ENCODE assay signal across 19 cellular contexts in the genomic region with DNA sequence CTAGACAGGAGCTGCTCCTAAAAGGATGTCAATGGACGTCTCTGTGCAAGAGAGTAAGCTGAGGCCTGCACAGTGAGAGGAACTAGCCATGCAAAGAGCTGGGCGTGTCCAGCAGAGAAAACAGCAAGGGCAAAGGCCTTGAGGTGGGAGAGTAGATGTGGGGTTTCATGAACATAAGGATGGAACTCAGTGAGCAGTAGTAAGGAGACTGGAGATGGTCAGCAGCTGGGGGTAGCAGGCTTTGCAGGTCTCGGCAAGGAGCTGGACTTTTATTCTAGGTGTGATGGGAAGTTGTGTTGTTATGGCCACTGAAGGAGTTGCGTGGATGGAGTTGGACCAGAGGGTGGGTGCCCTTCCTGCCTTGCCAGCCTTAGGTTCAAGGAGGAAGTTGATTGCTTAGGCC.
DNase-seq lines count a peak whose midpoint lies in the region; ATAC-seq, FAIRE-seq and TF ChIP-seq lines count a peak whose summit lies in the region.
"Had no signal": no experiment of that assay in that cellular context is flagged by ENCODE, and none has a peak within 500 bp of the region (broad histone marks: within the 10 kb centered on the region; RNA-seq: fewer than 3 reads in every experiment).

No MANE protein-coding gene starts in this region.

- H4K20me1 ChIP-seq in astrocyte (ENCODE audit: insufficient read depth, low read length) (no peaks in the 10 kb centered on the region), HepG2 (ENCODE audit: insufficient read depth, low read length) (no peaks in the 10 kb centered on the region)

- H3K4me3 Mint-ChIP-seq in astrocyte (ENCODE audit: unreplicated experiment) = peak overlapping the region; percentile 45
- no peak overlapping the region for H3K4me3 Mint-ChIP-seq in stimulated activated memory B cell treated with anti-CD40 and anti-IgM and Interleukin-4, amounts not matched to agents 10 μg/mL and 1 μg/mL and 100 μg/mL, for 72 hours
- peak overlapping the region in 2 of 8 donors; percentile 6 to 17 for H3K4me3 Mint-ChIP-seq in CD4-positive, alpha-beta memory T cell
- no peak overlapping the region for H3K4me3 Mint-ChIP-seq in activated naive CD8-positive, alpha-beta T cell treated with anti-CD3 and anti-CD28 coated beads, Interleukin-2, amount 50 U/mL, for 24 hours
- H3K4me3 Mint-ChIP-seq: stimulated activated effector memory CD8-positive, alpha-beta T cell treated with anti-CD3 and anti-CD28 coated beads, Interleukin-12 subunit alpha, Interleukin-12 subunit beta, amount 100 ng/mL, for 72 hours had no signal

- WGBS in HepG2 (ENCODE audit: low lambda C conversion rate) = 77% methylated on average over 4 of the region's 4 CpGs

- H3K4me2 ChIP-seq in astrocyte (ENCODE audit: low read length) (no peak overlapping the region), HepG2 (ENCODE audit: low read depth, low read length) (no peak overlapping the region)
- H3K4me2 ChIP-seq: SK-N-SH had no signal

- H3K4me3 ChIP-seq in HL-60 (replicated peaks; ENCODE audit: insufficient read depth, low read length) (no peak overlapping the region), astrocyte (ENCODE audit: insufficient read depth, low read depth, low read length) (no peak overlapping the region), HepG2 (replicated peaks in 1 of 3; ENCODE audit: insufficient read depth in 1 of 3, low read depth in 2 of 3, low read length in 3 of 3) (no peak overlapping the region)
- no peak overlapping the region for H3K4me3 ChIP-seq in CD4-positive, alpha-beta memory T cell (ENCODE audit: low read length in 2 of 2)

- H3K27me3 ChIP-seq in HL-60 (ENCODE audit: insufficient read depth, poor library complexity, severe bottlenecking) (no peaks in the 10 kb centered on the region), astrocyte (ENCODE audit: insufficient read depth, low read length) (no peaks in the 10 kb centered on the region), HepG2 (ENCODE audit: control insufficient read depth in 1 of 2, insufficient read depth in 2 of 2, low read length in 2 of 2) (no peaks in the 10 kb centered on the region)
- peaks cover 20% of the 10 kb centered on the region for H3K27me3 ChIP-seq in CD4-positive, alpha-beta memory T cell (ENCODE audit: insufficient read depth, low read length)
- H3K27me3 ChIP-seq: tibial artery had no signal

- peak overlapping the region; percentile 28 for H3K27ac Mint-ChIP-seq in astrocyte (ENCODE audit: unreplicated experiment)
- peak overlapping the region; percentile 84 for H3K27ac Mint-ChIP-seq in stimulated activated memory B cell treated with anti-CD40 and anti-IgM and Interleukin-4, amounts not matched to agents 10 μg/mL and 1 μg/mL and 100 μg/mL, for 72 hours
- peak overlapping the region in 1 of 7 donors; percentile 81 for H3K27ac Mint-ChIP-seq in CD4-positive, alpha-beta memory T cell
- H3K27ac Mint-ChIP-seq in activated naive CD8-positive, alpha-beta T cell treated with anti-CD3 and anti-CD28 coated beads, Interleukin-2, amount 50 U/mL, for 24 hours = no peak overlapping the region
- H3K27ac Mint-ChIP-seq: stimulated activated effector memory CD8-positive, alpha-beta T cell treated with anti-CD3 and anti-CD28 coated beads, Interleukin-12 subunit alpha, Interleukin-12 subunit beta, amount 100 ng/mL, for 72 hours had no signal

- H3K79me2 ChIP-seq in astrocyte (ENCODE audit: insufficient read depth, low read length) (no peaks in the 10 kb centered on the region), HepG2 (ENCODE audit: insufficient read depth, low read length) (no peaks in the 10 kb centered on the region)

- ATAC-seq in HepG2 = no peak
- ATAC-seq in stimulated activated memory B cell treated with anti-CD40 and anti-IgM and Interleukin-4, amounts not matched to agents 10 μg/mL and 1 μg/mL and 100 μg/mL, for 72 hours = no peak
- ATAC-seq in activated naive CD8-positive, alpha-beta T cell treated with anti-CD3 and anti-CD28 coated beads, Interleukin-2, amount 50 U/mL, for 24 hours = no peak
- ATAC-seq: stimulated activated effector memory CD8-positive, alpha-beta T cell treated with anti-CD3 and anti-CD28 coated beads, Interleukin-12 subunit alpha, Interleukin-12 subunit beta, amount 100 ng/mL, for 72 hours had no signal

- in situ Hi-C loops in HepG2 (cut with HindIII; ENCODE audit: extremely low pct_ligation_motif_present, low pct_unique_long_range_greater_than_20kb) = no loop called here

- BruUV-seq in HepG2 (replicated peaks; lab: Mats Ljungman, UMichigan) = no TSS peak

- no peaks in the 10 kb centered on the region for H3K36me3 Mint-ChIP-seq in astrocyte (ENCODE audit: low read depth, unreplicated experiment)
- no peaks in the 10 kb centered on the region for H3K36me3 Mint-ChIP-seq in stimulated activated memory B cell treated with anti-CD40 and anti-IgM and Interleukin-4, amounts not matched to agents 10 μg/mL and 1 μg/mL and 100 μg/mL, for 72 hours
- no peaks in the 10 kb centered on the region for H3K36me3 Mint-ChIP-seq in CD4-positive, alpha-beta memory T cell
- no peaks in the 10 kb centered on the region for H3K36me3 Mint-ChIP-seq in activated naive CD8-positive, alpha-beta T cell treated with anti-CD3 and anti-CD28 coated beads, Interleukin-2, amount 50 U/mL, for 24 hours (ENCODE audit: low read depth)
- H3K36me3 Mint-ChIP-seq: stimulated activated effector memory CD8-positive, alpha-beta T cell treated with anti-CD3 and anti-CD28 coated beads, Interleukin-12 subunit alpha, Interleukin-12 subunit beta, amount 100 ng/mL, for 72 hours had no signal

- POLR2A ChIA-PET in HepG2 (lab: Yijun Ruan, JAX) = no interaction called here
- POLR2A ChIA-PET in CD4-positive, alpha-beta memory T cell (lab: Charles Lee; ENCODE audit: partially characterized antibody) = no interaction called here
- POLR2A ChIA-PET in HEK293T (lab: Yijun Ruan, JAX) = no interaction called here

- H3K27me3 Mint-ChIP-seq in astrocyte (ENCODE audit: low read depth, unreplicated experiment) = no peaks in the 10 kb centered on the region
- H3K27me3 Mint-ChIP-seq in stimulated activated memory B cell treated with anti-CD40 and anti-IgM and Interleukin-4, amounts not matched to agents 10 μg/mL and 1 μg/mL and 100 μg/mL, for 72 hours = no peaks in the 10 kb centered on the region
- H3K27me3 Mint-ChIP-seq in CD4-positive, alpha-beta memory T cell = peaks cover 37 to 53% of the 10 kb centered on the region in 2 donors
- H3K27me3 Mint-ChIP-seq in activated naive CD8-positive, alpha-beta T cell treated with anti-CD3 and anti-CD28 coated beads, Interleukin-2, amount 50 U/mL, for 24 hours = peaks cover 54% of the 10 kb centered on the region

- H3K9ac ChIP-seq in astrocyte (ENCODE audit: low read length) (no peak overlapping the region), HepG2 (ENCODE audit: insufficient read depth, low read depth, low read length) (no peak overlapping the region)
- H3K9ac ChIP-seq: SK-N-SH had no signal

- no peak overlapping the region for H2AFZ ChIP-seq in astrocyte (ENCODE audit: low read depth, low read length)
- no peak overlapping the region for H2AFZ ChIP-seq in HepG2 (ENCODE audit: low read length)

- H3K4me1 ChIP-seq in astrocyte (ENCODE audit: insufficient read depth, low read length) = peaks cover 21% of the 10 kb centered on the region
- H3K4me1 ChIP-seq in HepG2 (ENCODE audit: insufficient read depth, low read length) = peaks cover 15% of the 10 kb centered on the region; the same call in 1 of the 2 replicates
- peaks cover 15% of the 10 kb centered on the region for H3K4me1 ChIP-seq in CD4-positive, alpha-beta memory T cell (ENCODE audit: insufficient read depth, low read length)

- TF ChIP-seq RAD21 in HepG2 (CRISPR knock-in tag; IDR thresholded peaks at IDR 0.05) = no peak

- H3K36me3 ChIP-seq in astrocyte (ENCODE audit: insufficient read depth, low read length) = no peaks in the 10 kb centered on the region
- no peaks in the 10 kb centered on the region for H3K36me3 ChIP-seq in HepG2 (replicated peaks in 1 of 2; ENCODE audit: control insufficient read depth in 1 of 2, insufficient read depth in 2 of 2, low read length in 2 of 2)
- H3K36me3 ChIP-seq in CD4-positive, alpha-beta memory T cell (ENCODE audit: insufficient read depth, low read length) = no peaks in the 10 kb centered on the region
- H3K36me3 ChIP-seq: cardiac muscle cell, esophagus squamous epithelium, tibial artery had no signal

- H3K9me3 ChIP-seq in astrocyte (ENCODE audit: insufficient read depth, low read depth, low read length) = no peaks in the 10 kb centered on the region
- H3K9me3 ChIP-seq in HepG2 (ENCODE audit: low read length) = no peaks in the 10 kb centered on the region
- no peaks in the 10 kb centered on the region for H3K9me3 ChIP-seq in CD4-positive, alpha-beta memory T cell (ENCODE audit: control insufficient read depth in 1 of 2, low read length in 2 of 2)
- H3K9me3 ChIP-seq: esophagus squamous epithelium, SK-N-SH, tibial artery had no signal

- no peak for TF ChIP-seq CTCF in HL-60 (IDR thresholded peaks at IDR 0.05; ENCODE audit: insufficient read depth, low read length)
- TF ChIP-seq CTCF in astrocyte (IDR thresholded peaks at IDR 0.05; ENCODE audit: insufficient read depth, low read depth, low read length) = no peak
- TF ChIP-seq CTCF in HepG2 (CRISPR knock-in tag; IDR thresholded peaks at IDR 0.05) = no peak

- TF ChIP-seq POLR2A in HepG2 (IDR thresholded peaks at IDR 0.05; ENCODE audit: insufficient read depth in 1 of 2, low read depth in 2 of 2, low read length in 2 of 2) = no peak

- DNase-seq in HL-60 (ENCODE audit: low read depth in 1 of 2, low spot score in 1 of 2) = peak in 1 of 2 experiments; percentile 26
- DNase-seq in astrocyte (ENCODE audit: low read depth) = no peak
- DNase-seq in HepG2 (ENCODE audit: low spot score) = no peak
- DNase-seq in CD4-positive, alpha-beta memory T cell = no peak
- DNase-seq in D341Med (ENCODE audit: low spot score) = no peak
- no peak for DNase-seq in HEK293T (ENCODE audit: extremely low spot score)
- DNase-seq in activated naive CD8-positive, alpha-beta T cell treated with anti-CD3 and anti-CD28 coated beads, Interleukin-2, amount 50 U/mL, for 24 hours = no peak
- DNase-seq: COR-L47; effector CD4-positive, alpha-beta T cell; EL; esophagus squamous epithelium; NCI-H1436 treated with DMSO at 0.1 percent for 48 hours; right cardiac atrium; SK-N-SH had no signal

- peaks cover 26% of the 10 kb centered on the region for H3K4me1 Mint-ChIP-seq in astrocyte (ENCODE audit: low read depth, unreplicated experiment)
- H3K4me1 Mint-ChIP-seq in stimulated activated memory B cell treated with anti-CD40 and anti-IgM and Interleukin-4, amounts not matched to agents 10 μg/mL and 1 μg/mL and 100 μg/mL, for 72 hours = peaks cover 48% of the 10 kb centered on the region
- peaks cover 6 to 19% (median 14%) of the 10 kb centered on the region in 4 donors for H3K4me1 Mint-ChIP-seq in CD4-positive, alpha-beta memory T cell
- peaks cover 19% of the 10 kb centered on the region for H3K4me1 Mint-ChIP-seq in activated naive CD8-positive, alpha-beta T cell treated with anti-CD3 and anti-CD28 coated beads, Interleukin-2, amount 50 U/mL, for 24 hours

- TF ChIP-seq EP300 in HepG2 (IDR thresholded peaks at IDR 0.05; ENCODE audit: low read depth in 2 of 2, low read length in 2 of 2) = no peak
- TF ChIP-seq EP300 in HepG2 (CRISPR knock-in tag; IDR thresholded peaks at IDR 0.05; ENCODE audit: borderline replicate concordance) = no peak

- FAIRE-seq in astrocyte (lab: Jason Lieb, UNC) (no peak), HepG2 (lab: Jason Lieb, UNC) (no peak)

- CTCF ChIA-PET in HepG2 (lab: Yijun Ruan, JAX; ENCODE audit: low intra/inter-chr PET ratio, low total read pairs) (no interaction called here), HEK293T (lab: Yijun Ruan, JAX) (no interaction called here)
- CTCF ChIA-PET in CD4-positive, alpha-beta memory T cell (lab: Charles Lee; ENCODE audit: partially characterized antibody) = no interaction called here

- no peaks in the 10 kb centered on the region for H3K9me3 Mint-ChIP-seq in astrocyte (ENCODE audit: unreplicated experiment)
- H3K9me3 Mint-ChIP-seq in stimulated activated memory B cell treated with anti-CD40 and anti-IgM and Interleukin-4, amounts not matched to agents 10 μg/mL and 1 μg/mL and 100 μg/mL, for 72 hours = no peaks in the 10 kb centered on the region
- H3K9me3 Mint-ChIP-seq in CD4-positive, alpha-beta memory T cell = no peaks in the 10 kb centered on the region
- no peaks in the 10 kb centered on the region for H3K9me3 Mint-ChIP-seq in activated naive CD8-positive, alpha-beta T cell treated with anti-CD3 and anti-CD28 coated beads, Interleukin-2, amount 50 U/mL, for 24 hours
- H3K9me3 Mint-ChIP-seq: activated T-helper 1 cell treated with anti-CD3 and anti-CD28 coated beads, Interleukin-12 subunit alpha, Interleukin-12 subunit beta, Interleukin-2, Interleukin-4 antibody, amounts not matched to agents 30 ng/mL and 10 ng/mL and 1 ng/mL, durations not matched to agents 14 hours and 24 hours and 36 hours; stimulated activated effector memory CD8-positive, alpha-beta T cell treated with anti-CD3 and anti-CD28 coated beads, Interleukin-12 subunit alpha, Interleukin-12 subunit beta, amount 100 ng/mL, for 72 hours had no signal

- intact Hi-C loops in HepG2 (cut with micrococcal nuclease; ENCODE audit: unreplicated experiment) = no loop called here
- intact Hi-C loops in CD4-positive, alpha-beta memory T cell (cut with micrococcal nuclease) = no loop called here

- H3K27ac ChIP-seq in HL-60 (replicated peaks) (peak overlapping the region; percentile 96), astrocyte (ENCODE audit: low read depth, low read length) (no peak overlapping the region), HepG2 (ENCODE audit: extremely low read length, insufficient read depth, low read length) (no peak overlapping the region)
- no peak overlapping the region for H3K27ac ChIP-seq in CD4-positive, alpha-beta memory T cell (ENCODE audit: low read depth, low read length)
- H3K27ac ChIP-seq: cardiac muscle cell had no signal
